Comparison of ENCODE assay signal across 1 cellular context in the genomic region with DNA sequence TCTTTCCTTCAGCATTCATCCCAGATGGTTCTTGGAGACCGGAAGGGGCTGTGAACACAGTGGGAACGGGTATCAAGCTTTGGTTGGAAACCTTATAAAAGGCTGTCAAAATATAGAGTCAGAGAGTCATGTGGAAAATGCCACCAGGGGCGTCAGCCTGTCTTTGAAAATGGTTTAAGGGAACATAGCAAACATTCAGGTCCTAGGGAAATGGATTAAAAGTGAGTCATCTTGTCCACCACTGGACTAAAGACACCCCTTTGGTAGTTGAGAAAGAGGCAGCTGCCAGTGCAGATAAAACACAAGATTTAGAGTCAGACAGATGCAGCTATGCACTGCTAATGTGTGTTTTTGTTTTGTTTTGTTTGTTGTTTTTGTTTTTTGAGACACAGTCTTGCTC.
TF ChIP-seq lines count a peak whose summit lies in the region.

No MANE protein-coding gene starts in this region.

TF ChIP-seq in K562, 482 proteins besides CTCF, POLR2A, EP300 and RAD21 (continued from another document):
- TF ChIP-seq CLOCK (CRISPR knock-in tag; IDR thresholded peaks at IDR 0.05; ENCODE audit: borderline replicate concordance) (no peak), RAD51 (IDR thresholded peaks at IDR 0.05; ENCODE audit: borderline replicate concordance, low read depth) (no peak), BDP1 (IDR thresholded peaks at IDR 0.05; ENCODE audit: insufficient read depth, insufficient read length) (no peak), PYGO2 (tag; IDR thresholded peaks at IDR 0.05) (no peak), CHD2 (IDR thresholded peaks at IDR 0.05; ENCODE audit: low read depth, low read length) (no peak), HNRNPL (IDR thresholded peaks at IDR 0.05; ENCODE audit: low read depth, low read length) (no peak), TGIF2 (CRISPR knock-in tag; IDR thresholded peaks at IDR 0.05) (no peak), CCNT2 (IDR thresholded peaks at IDR 0.05; ENCODE audit: borderline replicate concordance, extremely low read depth, insufficient read length, low read depth, low read length) (no peak), ZNF511 (CRISPR knock-in tag; IDR thresholded peaks at IDR 0.05) (no peak), NCOA6 (IDR thresholded peaks at IDR 0.05) (no peak), ZNF134 (CRISPR knock-in tag; conservative IDR thresholded peaks at IDR 0.05) (no peak), PRDM10 (IDR thresholded peaks at IDR 0.05; ENCODE audit: partially characterized antibody) (peak; percentile 19), SIX5 (IDR thresholded peaks at IDR 0.05; ENCODE audit: borderline replicate concordance in 1 of 2, insufficient read depth in 1 of 2, low read depth in 1 of 2, low read length in 2 of 2) (no peak), THRB (CRISPR knock-in tag; conservative IDR thresholded peaks at IDR 0.05) (no peak), GATA2 (CRISPR knock-in tag; IDR thresholded peaks at IDR 0.05) (peak; percentile 38; the same call in 1 of the 2 replicates), POLR2G (IDR thresholded peaks at IDR 0.05; ENCODE audit: low read depth, low read length) (no peak), ZNF3 (CRISPR knock-in tag; IDR thresholded peaks at IDR 0.05) (no peak), NFIX (CRISPR knock-in tag; IDR thresholded peaks at IDR 0.05; ENCODE audit: low read depth) (no peak)
- TF ChIP-seq, protein P1, sequence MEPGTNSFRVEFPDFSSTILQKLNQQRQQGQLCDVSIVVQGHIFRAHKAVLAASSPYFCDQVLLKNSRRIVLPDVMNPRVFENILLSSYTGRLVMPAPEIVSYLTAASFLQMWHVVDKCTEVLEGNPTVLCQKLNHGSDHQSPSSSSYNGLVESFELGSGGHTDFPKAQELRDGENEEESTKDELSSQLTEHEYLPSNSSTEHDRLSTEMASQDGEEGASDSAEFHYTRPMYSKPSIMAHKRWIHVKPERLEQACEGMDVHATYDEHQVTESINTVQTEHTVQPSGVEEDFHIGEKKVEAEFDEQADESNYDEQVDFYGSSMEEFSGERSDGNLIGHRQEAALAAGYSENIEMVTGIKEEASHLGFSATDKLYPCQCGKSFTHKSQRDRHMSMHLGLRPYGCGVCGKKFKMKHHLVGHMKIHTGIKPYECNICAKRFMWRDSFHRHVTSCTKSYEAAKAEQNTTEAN (CRISPR knock-in tag; IDR thresholded peaks at IDR 0.05) = no peak
